In genomic region chr20:52890130-52890529, GRCh38 we compare ENCODE assay signal across 29 cellular contexts.
"Had no signal": no experiment of that assay in that cellular context is flagged by ENCODE, and none has a peak within 500 bp of the region (broad histone marks: within the 10 kb centered on the region; RNA-seq: fewer than 3 reads in every experiment).

No MANE protein-coding gene starts in this region.

- FAIRE-seq: small intestine had no signal

- H3K27me3 ChIP-seq: neural progenitor cell, ovary, right lobe of liver, sigmoid colon, suprapubic skin, testis, tibial artery, transverse colon, upper lobe of left lung, uterus had no signal

- H3K79me2 ChIP-seq: parathyroid adenoma had no signal

- H3K27ac ChIP-seq: neural progenitor cell, ovary, parathyroid adenoma, psoas muscle, right lobe of liver, sigmoid colon, suprapubic skin, testis, tibial artery, transverse colon, upper lobe of left lung, uterus had no signal

- H3K4me3 Mint-ChIP-seq: naive B cell; naive thymus-derived CD8-positive, alpha-beta T cell; nephron; neural progenitor cell; stimulated activated memory B cell treated with anti-CD40 and anti-IgM and Interleukin-4, amounts not matched to agents 10 μg/mL and 1 μg/mL and 100 μg/mL, for 72 hours; stimulated activated naive CD8-positive, alpha-beta T cell treated with anti-CD3 and anti-CD28 coated beads, Interleukin-15, amount 100 ng/mL, for 72 hours had no signal

- H3K27ac Mint-ChIP-seq: naive B cell; nephron; neural progenitor cell; progenitor cell of endocrine pancreas; stimulated activated memory B cell treated with anti-CD40 and anti-IgM and Interleukin-4, amounts not matched to agents 10 μg/mL and 1 μg/mL and 100 μg/mL, for 72 hours; stimulated activated naive CD8-positive, alpha-beta T cell treated with anti-CD3 and anti-CD28 coated beads, Interleukin-15, amount 100 ng/mL, for 72 hours had no signal

- H3K9me3 ChIP-seq: ovary, psoas muscle, right lobe of liver, sigmoid colon, suprapubic skin, testis, tibial artery, transverse colon, upper lobe of left lung, uterus had no signal

- H3K36me3 ChIP-seq: neural progenitor cell, ovary, right lobe of liver, sigmoid colon, suprapubic skin, tibial artery, transverse colon, upper lobe of left lung, uterus had no signal

- H3K4me3 ChIP-seq: neural progenitor cell, ovary, psoas muscle, right lobe of liver, sigmoid colon, suprapubic skin, testis, tibial artery, transverse colon, upper lobe of left lung, uterus had no signal

- DNase-seq: naive B cell; naive thymus-derived CD8-positive, alpha-beta T cell; occipital lobe; ovary; posterior cingulate gyrus; psoas muscle; right cardiac atrium; right lobe of liver; sigmoid colon; small intestine; stimulated activated CD4-positive, alpha-beta T cell treated with anti-CD3 and anti-CD28 coated beads, Interleukin-1b, Interleukin-23, amount 100 ng/mL, for 48 hours; stimulated activated CD4-positive, alpha-beta T cell treated with anti-CD3 and anti-CD28 coated beads, Interleukin-4, amount 100 ng/mL, for 1 hour; stimulated activated CD4-positive, alpha-beta T cell treated with anti-CD3 and anti-CD28 coated beads, Interleukin-4, amount 100 ng/mL, for 4 hours; stimulated activated CD8-positive, alpha-beta memory T cell treated with anti-CD3 and anti-CD28 coated beads, Interleukin-4, amount 100 ng/mL, for 48 hours; stimulated activated naive CD4-positive, alpha-beta T cell; stimulated activated naive CD8-positive, alpha-beta T cell treated with anti-CD3 and anti-CD28 coated beads, Interleukin-15, amount 100 ng/mL, for 72 hours; stimulated activated naive CD8-positive, alpha-beta T cell treated with anti-CD3 and anti-CD28 coated beads, Interleukin-15, Interleukin-2, amounts not matched to agents 100 U/mL and 50 U/mL, for 24 hours; substantia nigra; testis; tibial artery; transverse colon; upper lobe of left lung; uterus had no signal

- H3K4me1 Mint-ChIP-seq: naive B cell; nephron; stimulated activated memory B cell treated with anti-CD40 and anti-IgM and Interleukin-4, amounts not matched to agents 10 μg/mL and 1 μg/mL and 100 μg/mL, for 72 hours; stimulated activated naive CD8-positive, alpha-beta T cell treated with anti-CD3 and anti-CD28 coated beads, Interleukin-15, amount 100 ng/mL, for 72 hours had no signal

- H3K4me1 ChIP-seq: parathyroid adenoma, psoas muscle, right lobe of liver, sigmoid colon, suprapubic skin, testis, tibial artery, transverse colon, upper lobe of left lung, uterus had no signal

- H3K36me3 Mint-ChIP-seq: naive B cell; neural progenitor cell; stimulated activated memory B cell treated with anti-CD40 and anti-IgM and Interleukin-4, amounts not matched to agents 10 μg/mL and 1 μg/mL and 100 μg/mL, for 72 hours had no signal

- H3K27me3 Mint-ChIP-seq: progenitor cell of endocrine pancreas had no signal

- ATAC-seq: naive thymus-derived CD8-positive, alpha-beta T cell; psoas muscle; right cardiac atrium; right lobe of liver; stimulated activated memory B cell treated with anti-CD40 and anti-IgM and Interleukin-4, amounts not matched to agents 10 μg/mL and 1 μg/mL and 100 μg/mL, for 72 hours; stimulated activated naive CD8-positive, alpha-beta T cell treated with anti-CD3 and anti-CD28 coated beads, Interleukin-15, amount 100 ng/mL, for 72 hours; stimulated activated naive CD8-positive, alpha-beta T cell treated with anti-CD3 and anti-CD28 coated beads, Interleukin-15, Interleukin-2, amounts not matched to agents 100 U/mL and 50 U/mL, for 24 hours had no signal

- H3K9ac ChIP-seq: neural progenitor cell, parathyroid adenoma had no signal

- H2AFZ ChIP-seq: neural progenitor cell, parathyroid adenoma had no signal

- H3K4me2 ChIP-seq: neural progenitor cell had no signal

- H3K9me3 Mint-ChIP-seq: neural progenitor cell; stimulated activated memory B cell treated with anti-CD40 and anti-IgM and Interleukin-4, amounts not matched to agents 10 μg/mL and 1 μg/mL and 100 μg/mL, for 72 hours had no signal
